Comparison of ENCODE assay signal across 21 cellular contexts in the genomic region with DNA sequence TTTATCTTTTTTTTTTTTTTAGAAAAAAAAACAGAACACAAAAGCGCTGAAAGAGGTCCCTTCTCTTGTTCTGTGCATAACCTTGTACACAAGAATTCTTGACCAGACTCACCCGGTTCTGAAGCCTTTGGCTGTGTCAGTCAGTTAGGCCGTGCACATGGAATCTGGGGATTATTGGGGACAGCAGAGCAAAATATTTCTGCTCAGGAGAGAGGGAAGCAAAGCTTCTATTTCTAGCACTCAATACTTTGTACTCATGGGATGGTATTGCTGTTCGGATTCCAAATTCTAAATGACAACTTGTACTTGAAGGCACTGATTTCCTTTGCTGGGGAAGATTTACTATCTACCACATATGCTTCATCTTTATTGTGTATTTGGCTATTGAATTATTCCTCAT.
"Had no signal": no experiment of that assay in that cellular context is flagged by ENCODE, and none has a peak within 500 bp of the region (broad histone marks: within the 10 kb centered on the region; RNA-seq: fewer than 3 reads in every experiment).

No MANE protein-coding gene starts in this region.

- H3K27ac Mint-ChIP-seq: IgD-negative memory B cell had no signal

- H3K27ac ChIP-seq: HL-60, KMS-11, SJCRH30 had no signal

- DNase-seq: Kasumi-1, MM.1S, NCI-H1092 treated with DMSO at 0.1 percent for 48 hours, NCI-H1436, NCI-H187, NCI-H2029, NCI-H2081 treated with DMSO at 0.1 percent for 48 hours, NCI-H2171, NCI-H446, NCI-H510A, NCI-H524 treated with DMSO at 0.1 percent for 48 hours, NCI-H69, NCI-H774, RPMI8226, SHP77 treated with DMSO at 0.1 percent for 48 hours, SJCRH30, SW 1271 had no signal

- H3K4me3 ChIP-seq: K562, SJCRH30 had no signal

- H3K36me3 ChIP-seq: SJCRH30 had no signal

- H3K36me3 Mint-ChIP-seq: IgD-negative memory B cell had no signal

- H3K4me2 ChIP-seq: KMS-11 had no signal

- H3K9ac ChIP-seq: KMS-11 had no signal

- H3K4me1 ChIP-seq: SJCRH30 had no signal

- H3K4me3 Mint-ChIP-seq: IgD-negative memory B cell had no signal

- ATAC-seq: K562 had no signal

- H3K27me3 ChIP-seq: SJCRH30 had no signal

- H3K4me1 Mint-ChIP-seq: IgD-negative memory B cell had no signal

- H3K9me3 ChIP-seq: SJCRH30 had no signal
